Comparison of ENCODE assay signal across 2 cellular contexts in the genomic region with DNA sequence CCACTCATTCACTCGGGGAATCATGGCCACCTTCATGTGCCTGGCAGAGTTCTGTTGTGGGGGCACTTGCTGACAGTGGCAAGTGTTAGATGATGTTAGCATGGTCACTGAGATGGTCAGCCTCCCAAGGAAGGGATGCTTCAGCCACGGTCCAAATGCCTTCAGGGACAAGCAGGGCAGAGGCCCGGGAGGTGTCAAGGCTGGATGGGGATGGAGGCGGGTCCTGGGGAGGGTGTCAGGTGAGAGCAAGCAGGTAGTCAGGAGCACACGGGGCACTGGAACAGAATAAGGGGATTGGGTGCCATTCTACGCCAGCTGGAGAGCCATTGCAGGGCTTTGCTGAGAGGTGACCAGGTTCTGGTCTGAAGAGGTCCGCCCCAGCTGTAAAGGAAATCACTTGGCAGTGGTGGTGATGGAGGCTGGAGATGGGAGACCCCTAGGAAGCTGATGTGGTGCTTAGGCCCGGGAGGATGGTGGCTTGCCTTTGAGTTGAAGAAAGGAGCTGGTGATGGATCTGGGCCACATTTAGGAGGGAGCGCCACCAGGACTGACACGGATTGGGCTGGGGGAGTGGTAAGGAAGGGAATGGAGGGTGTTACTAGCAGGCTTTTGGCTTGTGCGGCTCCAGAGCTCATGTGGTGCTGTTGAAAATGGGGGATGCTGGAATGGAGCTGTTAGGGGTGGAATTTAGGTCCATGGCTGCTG.
TF ChIP-seq lines count a peak whose summit lies in the region.

No MANE protein-coding gene starts in this region.

TF ChIP-seq in IMR-90, 13 proteins besides CTCF, POLR2A, EP300 and RAD21:
- no peak for TF ChIP-seq CHD1 (IDR thresholded peaks at IDR 0.05; ENCODE audit: low read depth, low read length)
- TF ChIP-seq BHLHE40 (IDR thresholded peaks at IDR 0.05; ENCODE audit: low read depth, low read length) = no peak
- TF ChIP-seq RFX5 (IDR thresholded peaks at IDR 0.05; ENCODE audit: low read depth, low read length) = no peak
- no peak for TF ChIP-seq NFE2L2 (IDR thresholded peaks at IDR 0.05; ENCODE audit: low read depth, low read length)
- no peak for TF ChIP-seq MAFK (IDR thresholded peaks at IDR 0.05; ENCODE audit: low read depth, low read length)
- TF ChIP-seq MXI1 (IDR thresholded peaks at IDR 0.05; ENCODE audit: borderline replicate concordance, low read depth, low read length) = no peak
- TF ChIP-seq, protein P1, sequence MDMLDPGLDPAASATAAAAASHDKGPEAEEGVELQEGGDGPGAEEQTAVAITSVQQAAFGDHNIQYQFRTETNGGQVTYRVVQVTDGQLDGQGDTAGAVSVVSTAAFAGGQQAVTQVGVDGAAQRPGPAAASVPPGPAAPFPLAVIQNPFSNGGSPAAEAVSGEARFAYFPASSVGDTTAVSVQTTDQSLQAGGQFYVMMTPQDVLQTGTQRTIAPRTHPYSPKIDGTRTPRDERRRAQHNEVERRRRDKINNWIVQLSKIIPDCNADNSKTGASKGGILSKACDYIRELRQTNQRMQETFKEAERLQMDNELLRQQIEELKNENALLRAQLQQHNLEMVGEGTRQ (IDR thresholded peaks at IDR 0.05; ENCODE audit: low read depth, low read length) = no peak
- no peak for TF ChIP-seq RCOR1 (IDR thresholded peaks at IDR 0.05; ENCODE audit: insufficient replicate concordance, low read length)
- TF ChIP-seq MAZ (IDR thresholded peaks at IDR 0.05; ENCODE audit: borderline replicate concordance, low read depth, low read length) = no peak
- TF ChIP-seq, protein P2, sequence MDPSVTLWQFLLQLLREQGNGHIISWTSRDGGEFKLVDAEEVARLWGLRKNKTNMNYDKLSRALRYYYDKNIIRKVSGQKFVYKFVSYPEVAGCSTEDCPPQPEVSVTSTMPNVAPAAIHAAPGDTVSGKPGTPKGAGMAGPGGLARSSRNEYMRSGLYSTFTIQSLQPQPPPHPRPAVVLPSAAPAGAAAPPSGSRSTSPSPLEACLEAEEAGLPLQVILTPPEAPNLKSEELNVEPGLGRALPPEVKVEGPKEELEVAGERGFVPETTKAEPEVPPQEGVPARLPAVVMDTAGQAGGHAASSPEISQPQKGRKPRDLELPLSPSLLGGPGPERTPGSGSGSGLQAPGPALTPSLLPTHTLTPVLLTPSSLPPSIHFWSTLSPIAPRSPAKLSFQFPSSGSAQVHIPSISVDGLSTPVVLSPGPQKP (IDR thresholded peaks at IDR 0.05; ENCODE audit: borderline replicate concordance, low read depth, low read length) = no peak
- TF ChIP-seq FOS (IDR thresholded peaks at IDR 0.05; ENCODE audit: low read depth, low read length) = no peak
- no peak for TF ChIP-seq CEBPB (IDR thresholded peaks at IDR 0.05; ENCODE audit: low read depth, low read length)
- TF ChIP-seq SMC3 (IDR thresholded peaks at IDR 0.05; ENCODE audit: low read depth, low read length) = no peak

TF ChIP-seq in H1, 55 proteins besides CTCF, POLR2A, EP300 and RAD21:
- TF ChIP-seq ZNF274 (IDR thresholded peaks at IDR 0.05; ENCODE audit: borderline replicate concordance, extremely low read depth, low read length) = no peak
- no peak for TF ChIP-seq KDM4A (IDR thresholded peaks at IDR 0.05; ENCODE audit: low read depth, low read length, severe bottlenecking)
- TF ChIP-seq PHF8 (conservative IDR thresholded peaks at IDR 0.05; ENCODE audit: low read depth, low read length) = no peak
- TF ChIP-seq CHD1 (IDR thresholded peaks at IDR 0.05; ENCODE audit: low read depth, low read length) = no peak
- TF ChIP-seq NANOG (IDR thresholded peaks at IDR 0.05; ENCODE audit: insufficient read depth, low read depth, low read length, poor library complexity, severe bottlenecking) = no peak
- TF ChIP-seq BCL11A (IDR thresholded peaks at IDR 0.05; ENCODE audit: low read depth in 2 of 2, low read length in 2 of 2) = no peak
- TF ChIP-seq NRF1 (IDR thresholded peaks at IDR 0.05; ENCODE audit: low read depth, low read length) = no peak
- no peak for TF ChIP-seq SP1 (IDR thresholded peaks at IDR 0.05; ENCODE audit: low read depth, low read length)
- TF ChIP-seq RBBP5 (IDR thresholded peaks at IDR 0.05; ENCODE audit: borderline replicate concordance, low read depth, low read length) = no peak
- TF ChIP-seq SIN3A (conservative IDR thresholded peaks at IDR 0.05 in 1 of 2, IDR thresholded peaks at IDR 0.05 in 1 of 2; ENCODE audit: low read depth in 1 of 2, low read length in 2 of 2) = no peak
- TF ChIP-seq HDAC6 (IDR thresholded peaks at IDR 0.05; ENCODE audit: low read depth, low read length) = no peak
- TF ChIP-seq CBX5 (IDR thresholded peaks at IDR 0.05; ENCODE audit: low read depth, low read length) = no peak
- TF ChIP-seq, protein P3, sequence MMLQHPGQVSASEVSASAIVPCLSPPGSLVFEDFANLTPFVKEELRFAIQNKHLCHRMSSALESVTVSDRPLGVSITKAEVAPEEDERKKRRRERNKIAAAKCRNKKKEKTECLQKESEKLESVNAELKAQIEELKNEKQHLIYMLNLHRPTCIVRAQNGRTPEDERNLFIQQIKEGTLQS (IDR thresholded peaks at IDR 0.05; ENCODE audit: insufficient read depth, low read depth, low read length) = no peak
- TF ChIP-seq SRF (IDR thresholded peaks at IDR 0.05; ENCODE audit: low read depth, low read length) = no peak
- no peak for TF ChIP-seq EGR1 (IDR thresholded peaks at IDR 0.05; ENCODE audit: borderline replicate concordance, low read depth, low read length)
- TF ChIP-seq POLR2AphosphoS5 (IDR thresholded peaks at IDR 0.05; ENCODE audit: low read depth, low read length) = no peak
- TF ChIP-seq CHD2 (IDR thresholded peaks at IDR 0.05; ENCODE audit: low read length) = no peak
